In the genomic region with DNA sequence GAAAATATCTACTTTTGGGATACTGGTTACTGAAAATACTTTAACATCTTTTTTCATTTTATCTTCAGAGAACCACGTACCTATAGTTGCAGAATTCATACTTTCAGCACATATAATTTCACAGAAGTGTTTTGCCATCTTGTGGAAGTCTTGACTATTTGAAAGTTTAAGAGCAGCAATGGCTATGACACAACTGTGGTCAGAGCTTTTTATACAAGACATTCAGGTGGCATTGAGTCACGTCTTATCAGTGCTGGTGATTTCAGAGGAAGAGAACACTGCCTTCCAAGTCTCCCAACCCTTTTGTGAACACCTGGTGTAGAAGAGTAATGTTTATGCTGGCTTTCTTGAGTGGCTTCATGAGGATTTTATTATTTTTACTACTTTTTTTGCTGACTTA, we compare ENCODE assay signal across 11 cellular contexts.
DNase-seq lines count a peak whose midpoint lies in the region; TF ChIP-seq lines count a peak whose summit lies in the region.
"Had no signal": no experiment of that assay in that cellular context is flagged by ENCODE, and none has a peak within 500 bp of the region (broad histone marks: within the 10 kb centered on the region; RNA-seq: fewer than 3 reads in every experiment).

No MANE protein-coding gene starts in this region.

- peak; percentile 18 for TF ChIP-seq CTCF in Loucy (conservative IDR thresholded peaks at IDR 0.05; ENCODE audit: low read length)
- TF ChIP-seq CTCF in endothelial cell (IDR thresholded peaks at IDR 0.05; ENCODE audit: unreplicated experiment), result no peak
- TF ChIP-seq CTCF in osteoblast (IDR thresholded peaks at IDR 0.05; ENCODE audit: extremely low read depth, low read depth, low read length), result no peak

- H3F3A ChIP-seq in Loucy (ENCODE audit: low read depth), result peaks cover 6% of the 10 kb centered on the region

- H3K79me2 ChIP-seq in Loucy (ENCODE audit: insufficient read depth, low read length) (peaks cover 94% of the 10 kb centered on the region), osteoblast (ENCODE audit: insufficient read depth, low read length) (peaks cover 66% of the 10 kb centered on the region)

- H3K4me3 ChIP-seq in Loucy (ENCODE audit: low read length, poor library complexity, severe bottlenecking), result no peak overlapping the region
- H3K4me3 ChIP-seq in osteoblast (ENCODE audit: insufficient read depth, low read length), result no peak overlapping the region

- H3K9me2 ChIP-seq in Loucy (replicated peaks; ENCODE audit: low read depth, low read length), result no peaks in the 10 kb centered on the region

- no peaks in the 10 kb centered on the region for H3K36me3 ChIP-seq in Loucy (ENCODE audit: insufficient read depth, low read length)
- H3K36me3 ChIP-seq in osteoblast (ENCODE audit: insufficient read depth, low read length), result no peaks in the 10 kb centered on the region

- H2AFZ ChIP-seq in Loucy (ENCODE audit: low read length) (no peak overlapping the region), osteoblast (ENCODE audit: low read length) (no peak overlapping the region)

- no peak overlapping the region for H3K4me3 Mint-ChIP-seq in endothelial cell (ENCODE audit: unreplicated experiment)

- no peak overlapping the region for H3K9ac ChIP-seq in Loucy (ENCODE audit: low read depth, low read length, poor library complexity, severe bottlenecking)

- no peaks in the 10 kb centered on the region for H3K9me3 Mint-ChIP-seq in endothelial cell (ENCODE audit: unreplicated experiment)

- no peaks in the 10 kb centered on the region for H3K9me3 ChIP-seq in Loucy (ENCODE audit: insufficient read depth, low read depth, low read length)
- no peaks in the 10 kb centered on the region for H3K9me3 ChIP-seq in osteoblast (ENCODE audit: low read depth, low read length)

- DNase-seq in EH (ENCODE audit: low read depth), result peak; percentile 70
- no peak for DNase-seq in endothelial cell (ENCODE audit: low spot score)
- DNase-seq in osteoblast (ENCODE audit: insufficient read length, low spot score, missing footprints), result no peak
- DNase-seq in stimulated activated CD4-positive, alpha-beta T cell treated with anti-CD3 and anti-CD28 coated beads, Interleukin-2, amount 100 ng/mL, for 24 hours, result no peak
- no peak for DNase-seq in NCI-H1417 treated with DMSO at 0.1 percent for 48 hours (lab: John Stamatoyannopoulos, UW)
- no peak for DNase-seq in NCI-H774 (lab: John Stamatoyannopoulos, UW)
- DNase-seq in NCI-H2029 treated with DMSO at 0.1 percent for 48 hours (lab: John Stamatoyannopoulos, UW), result no peak
- DNase-seq: effector memory CD4-positive, alpha-beta T cell; NCI-H1930; stimulated activated CD4-positive, alpha-beta T cell treated with anti-CD3 and anti-CD28 coated beads, Interleukin-4, amount 100 ng/mL, for 24 hours had no signal

- peak overlapping the region; percentile 14 for H3K27ac Mint-ChIP-seq in endothelial cell (ENCODE audit: unreplicated experiment)

- H4K20me1 ChIP-seq in Loucy (ENCODE audit: insufficient read depth, low read length, poor library complexity, severe bottlenecking), result peaks cover 57% of the 10 kb centered on the region
- peaks cover 12% of the 10 kb centered on the region for H4K20me1 ChIP-seq in osteoblast (ENCODE audit: insufficient read depth, low read length)

- no peaks in the 10 kb centered on the region for H3K36me3 Mint-ChIP-seq in endothelial cell (ENCODE audit: low read depth, unreplicated experiment)

- H3K27me3 ChIP-seq in Loucy (ENCODE audit: insufficient read depth, low read length, poor library complexity, severe bottlenecking) (no peaks in the 10 kb centered on the region), osteoblast (ENCODE audit: insufficient read depth, low read length) (no peaks in the 10 kb centered on the region)

- H3K4me1 Mint-ChIP-seq in endothelial cell (ENCODE audit: unreplicated experiment), result peaks cover 49% of the 10 kb centered on the region

- peak overlapping the region; percentile 74 for H3K4me2 ChIP-seq in Loucy (ENCODE audit: low read depth, low read length, poor library complexity, severe bottlenecking)
- peak overlapping the region; percentile 59 for H3K4me2 ChIP-seq in osteoblast (ENCODE audit: insufficient read depth, low read length)

- H3K4me1 ChIP-seq in Loucy (ENCODE audit: insufficient read depth, low read length, poor library complexity, severe bottlenecking) (peaks cover 66% of the 10 kb centered on the region), osteoblast (ENCODE audit: insufficient read depth, low read length) (peaks cover 50% of the 10 kb centered on the region)

- H3K27ac ChIP-seq in osteoblast (ENCODE audit: low read depth, low read length), result peak overlapping the region; percentile 75

- peaks cover 11% of the 10 kb centered on the region for H3K27me3 Mint-ChIP-seq in endothelial cell (ENCODE audit: unreplicated experiment)
